1 cellular context compared by ENCODE assay signal in genomic region chr10:131977323-131978096, GRCh38.
TF ChIP-seq lines count a peak whose summit lies in the region.

No MANE protein-coding gene starts in this region.

TF ChIP-seq in SK-N-SH, 30 proteins besides CTCF, POLR2A, EP300 and RAD21 (continued from another document):
- TF ChIP-seq PBX3 (IDR thresholded peaks at IDR 0.05) (no peak), EZH2phosphoT487 (IDR thresholded peaks at IDR 0.05; ENCODE audit: borderline replicate concordance, low read depth) (no peak), JUND (IDR thresholded peaks at IDR 0.05) (no peak), POLR2AphosphoS5 (IDR thresholded peaks at IDR 0.05; ENCODE audit: low read depth, low read length) (no peak), ELF1 (IDR thresholded peaks at IDR 0.05) (no peak), FOXJ3 (CRISPR knock-in tag; IDR thresholded peaks at IDR 0.05) (no peak), CHD2 (IDR thresholded peaks at IDR 0.05; ENCODE audit: low read length, partially characterized antibody) (no peak)
